In the genomic region with DNA sequence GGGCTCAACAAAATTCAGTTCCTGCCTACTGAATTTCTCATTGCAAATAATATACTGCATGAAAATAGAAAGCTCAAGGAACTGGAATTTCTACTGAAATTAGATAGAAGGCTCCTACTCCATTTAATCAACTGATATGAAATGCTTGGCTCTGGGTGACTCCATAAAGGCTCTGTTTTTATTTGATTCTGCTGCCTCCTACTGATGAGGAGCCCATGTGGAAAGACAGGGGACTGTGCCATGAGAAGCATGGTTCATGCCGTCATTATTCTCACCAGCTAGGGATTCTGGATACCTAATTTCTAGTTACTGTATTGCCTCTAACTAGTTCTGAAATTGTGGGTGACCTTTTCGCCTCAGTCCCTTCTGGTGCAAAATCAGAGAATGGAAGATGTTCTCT, we compare ENCODE assay signal across 12 cellular contexts.
DNase-seq lines count a peak whose midpoint lies in the region; TF ChIP-seq lines count a peak whose summit lies in the region.
"Had no signal": no experiment of that assay in that cellular context is flagged by ENCODE, and none has a peak within 500 bp of the region (broad histone marks: within the 10 kb centered on the region; RNA-seq: fewer than 3 reads in every experiment).

No MANE protein-coding gene starts in this region.

- H3K9me3 ChIP-seq in adipocyte (ENCODE audit: control insufficient read depth, low read length): peaks cover 12% of the 10 kb centered on the region

- no peaks in the 10 kb centered on the region for H3K27me3 ChIP-seq in adipocyte (replicated peaks; ENCODE audit: control insufficient read depth, insufficient read depth, low read length)

- H3K4me3 ChIP-seq in adipocyte (ENCODE audit: low read length) (no peak overlapping the region), foreskin fibroblast (ENCODE audit: low read depth in 1 of 2, low read length in 2 of 2) (no peak overlapping the region)

- peak; percentile 6 for DNase-seq in HCEC 1CT
- peak; percentile 19 for DNase-seq in adipocyte (ENCODE audit: low read depth)
- DNase-seq in foreskin fibroblast: peak in 1 of 2 donors; percentile 11
- DNase-seq in pons (ENCODE audit: low spot score): peak; percentile 71
- DNase-seq in activated effector memory CD4-positive, alpha-beta T cell treated with anti-CD3 and anti-CD28 coated beads, Interleukin-2, amount 50 U/mL, for 16 hours: no peak
- no peak for DNase-seq in NCI-H524 (lab: John Stamatoyannopoulos, UW)
- no peak for DNase-seq in UCSD-AML1 (lab: John Stamatoyannopoulos, UW; ENCODE audit: unreplicated experiment)
- DNase-seq: activated naive CD4-positive, alpha-beta T cell treated with anti-CD3 and anti-CD28 coated beads, Interleukin-2, amount 50 U/mL, for 16 hours; NCI-H1048; NK-92 treated with Interleukin-12 subunit alpha and Interleukin-12 subunit beta, amount 100 ng/mL, for 24 hours; stimulated activated naive CD4-positive, alpha-beta T cell treated with Interleukin-2 at 50 U/mL for 16 hours; T-helper 17 cell had no signal

- H3K4me1 ChIP-seq in adipocyte (ENCODE audit: control insufficient read depth, insufficient read depth, low read length): no peaks in the 10 kb centered on the region

- H3K9ac ChIP-seq in adipocyte (ENCODE audit: low read length): no peak overlapping the region

- H3K36me3 ChIP-seq in adipocyte (ENCODE audit: control insufficient read depth, insufficient read depth, low read length, severe bottlenecking): no peaks in the 10 kb centered on the region

- peak; percentile 25 for TF ChIP-seq CTCF in foreskin fibroblast (IDR thresholded peaks at IDR 0.05; ENCODE audit: low read depth, low read length)

Comparison
In these comparisons a context has a peak if more than half of its experiments do, and no peak if none do; other contexts are left out.
1. DNase-seq: peak in HCEC 1CT (single experiment), adipocyte (single experiment) and pons (single experiment); none in activated effector memory CD4-positive, alpha-beta T cell treated with anti-CD3 and anti-CD28 coated beads, Interleukin-2, amount 50 U/mL, for 16 hours (single experiment), NCI-H524 (0 of 2) and UCSD-AML1 (single experiment).